ENCODE assay signal across 32 cellular contexts in the genomic region with DNA sequence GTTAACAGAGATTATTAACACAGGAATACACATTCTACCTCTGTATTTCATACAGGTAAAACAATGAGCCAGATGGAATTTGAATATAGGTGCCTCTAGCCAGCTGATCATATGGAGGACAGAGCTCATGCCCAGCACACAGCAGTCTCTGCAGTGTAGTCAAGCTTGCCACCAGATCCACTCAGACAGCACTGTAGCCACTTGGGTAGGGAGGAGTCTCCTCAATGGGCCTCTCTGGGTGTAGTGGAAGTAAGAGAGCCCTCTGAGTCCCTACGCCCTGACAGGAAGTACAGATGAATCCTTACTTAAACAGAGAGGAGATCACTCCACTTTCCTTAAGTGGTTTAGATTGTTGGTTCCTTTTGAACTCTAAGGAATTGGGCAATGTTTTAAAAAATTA. TPM values are rescaled to one million over a fixed set of nuclear protein-coding genes. Genes with fewer than 3 reads are reported as not detected.
"Had no signal": no experiment of that assay in that cellular context is flagged by ENCODE, and none has a peak within 500 bp of the region (broad histone marks: within the 10 kb centered on the region; RNA-seq: fewer than 3 reads in every experiment).

No MANE protein-coding gene starts in this region.

- H3K4me1 ChIP-seq: Peyer's patch, SJSA1 had no signal

- ATAC-seq: activated CD4-positive, alpha-beta T cell treated with anti-CD3 and anti-CD28 coated beads for 36 hours; activated CD4-positive, CD25-positive, alpha-beta regulatory T cell treated with anti-CD3 and anti-CD28 coated beads, Interleukin-2, amount 50 U/mL, for 24 hours; activated naive CD8-positive, alpha-beta T cell treated with anti-CD3 and anti-CD28 coated beads, Interleukin-2, amount 50 U/mL, for 24 hours; activated T-cell treated with anti-CD3 and anti-CD28 coated beads, Interleukin-2, amount 50 U/mL, for 4 hours; PC-3; WTC11 had no signal

- DNase-seq: activated CD4-positive, alpha-beta T cell treated with anti-CD3 and anti-CD28 coated beads for 36 hours; activated CD4-positive, alpha-beta T cell treated with anti-CD3 and anti-CD28 coated beads, Interleukin-2, amount 10 ng/mL, durations not matched to agents 7 days and 5 days; activated CD4-positive, alpha-beta T cell treated with anti-CD3 and anti-CD28 coated beads, Interleukin-2, amount 50 U/mL, for 48 hours; activated CD8-positive, alpha-beta memory T cell treated with anti-CD3 and anti-CD28 coated beads, Interleukin-2, amount 50 U/mL, for 4 hours; activated effector memory CD4-positive, alpha-beta T cell treated with Interleukin-2 at 50 U/mL for 16 hours; activated naive CD4-positive, alpha-beta T cell treated with anti-CD3 and anti-CD28 coated beads, Interleukin-2, amount 10 ng/mL, durations not matched to agents 7 days and 5 days; activated naive CD8-positive, alpha-beta T cell treated with anti-CD3 and anti-CD28 coated beads, Interleukin-2, amount 50 U/mL, for 24 hours; activated T-cell treated with anti-CD3 and anti-CD28 coated beads for 4 hours; activated T-cell treated with anti-CD3 and anti-CD28 coated beads, Interleukin-2, amount 50 U/mL, for 4 hours; anterior cingulate cortex; central memory CD4-positive, alpha-beta T cell; MM.1S; MV-4-11; NCI-H1092; NCI-H1436 treated with DMSO at 0.1 percent for 48 hours; NCI-H1694 treated with DMSO at 0.1 percent for 48 hours; NCI-H2029 treated with DMSO at 0.1 percent for 48 hours; NCI-H2107; NCI-H524; NCI-H748 treated with DMSO at 0.1 percent for 48 hours; NK-92 treated with Interleukin-12 subunit alpha and Interleukin-12 subunit beta, amount 100 ng/mL, for 24 hours; PC-3; Peyer's patch; RPMI8226; SHP77 treated with DMSO at 0.1 percent for 48 hours; SK-N-SH had no signal

- H3K9me3 ChIP-seq: Peyer's patch, SJSA1, SK-N-SH had no signal

- H3K27ac ChIP-seq: KMS-11, Peyer's patch, SJSA1 had no signal

- H3K27me3 ChIP-seq: Peyer's patch, SJSA1 had no signal

- H3K4me3 ChIP-seq: Peyer's patch, SJSA1 had no signal

- H3K36me3 ChIP-seq: Peyer's patch, SJSA1 had no signal

RNA-seq across cellular contexts. Expression of gene TMEM200C, which starts 22.9 kb away (rescaled TPM):
- total RNA-seq: activated CD4-positive, alpha-beta T cell treated with anti-CD3 and anti-CD28 coated beads for 36 hours; activated CD4-positive, alpha-beta T cell treated with anti-CD3 and anti-CD28 coated beads, Interleukin-2, amount 10 ng/mL, durations not matched to agents 7 days and 5 days; activated T-cell treated with anti-CD3 and anti-CD28 coated beads, Interleukin-2, amount 50 U/mL, for 4 hours; activated T-helper 1 cell treated with anti-CD3 and anti-CD28 coated beads, Interleukin-12 subunit alpha, Interleukin-12 subunit beta, Interleukin-2, Interleukin-4 antibody, amounts not matched to agents 30 ng/mL and 10 ng/mL and 1 ng/mL, durations not matched to agents 14 hours and 24 hours and 36 hours; LHCN-M2 had no signal
